ENCODE assay signal across 20 cellular contexts in the genomic region with DNA sequence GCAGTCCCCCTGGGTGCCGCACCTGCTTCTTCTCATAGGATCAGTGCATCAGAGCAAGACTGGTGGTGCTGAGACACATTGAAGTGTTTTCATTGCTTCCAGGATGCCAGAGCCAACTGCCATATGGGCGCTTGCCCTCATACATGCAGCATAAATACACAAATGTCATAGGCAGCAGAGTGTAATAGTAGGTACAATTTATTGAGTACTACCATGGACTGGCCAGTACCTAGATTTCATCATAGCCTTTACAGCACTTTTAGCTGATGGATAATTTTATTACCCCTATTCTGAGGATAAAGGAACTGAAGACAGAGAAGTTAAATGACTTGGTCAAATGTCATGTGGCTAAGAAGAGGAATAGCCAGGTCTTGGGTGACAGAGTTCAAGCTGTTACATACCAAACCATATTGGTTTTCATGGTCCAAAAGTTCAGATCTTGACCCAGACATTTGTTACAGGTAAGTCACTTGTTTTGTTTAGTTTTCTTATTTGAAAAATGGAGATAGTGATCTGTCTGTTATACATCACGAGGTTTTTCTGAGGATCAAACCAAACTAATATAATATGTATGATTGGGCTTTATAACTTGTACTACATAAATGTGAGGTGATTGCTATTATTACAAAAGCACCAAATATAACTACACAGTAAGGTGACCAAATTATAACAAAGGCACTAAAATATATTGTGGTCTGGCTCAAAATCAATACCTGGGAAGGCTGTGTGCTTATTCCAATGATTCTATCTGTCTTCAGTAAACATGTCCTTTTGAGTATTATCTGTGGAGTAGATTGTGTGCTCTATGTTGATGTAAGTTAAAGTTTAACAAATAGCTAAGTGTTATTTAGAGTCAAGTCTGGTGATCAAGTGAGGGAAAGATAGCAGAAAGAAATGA.
DNase-seq lines count a peak whose midpoint lies in the region; ATAC-seq, FAIRE-seq and TF ChIP-seq lines count a peak whose summit lies in the region.
"Had no signal": no experiment of that assay in that cellular context is flagged by ENCODE, and none has a peak within 500 bp of the region (broad histone marks: within the 10 kb centered on the region; RNA-seq: fewer than 3 reads in every experiment).

No MANE protein-coding gene starts in this region.

- FAIRE-seq in HepG2 (lab: Jason Lieb, UNC) = peak; percentile 62
- FAIRE-seq: D721Med, GM12892, H1, HTR-8/SVneo had no signal

- WGBS in HepG2 (ENCODE audit: low lambda C conversion rate) = 37% methylated on average over 3 of the region's 3 CpGs

- no peak overlapping the region for H3K4me3 ChIP-seq in HepG2 (replicated peaks in 1 of 3; ENCODE audit: insufficient read depth in 1 of 3, low read depth in 2 of 3, low read length in 3 of 3)
- H3K4me3 ChIP-seq: BLaER1 treated with 17β-estradiol and CSF1 and Interleukin-3, amounts not matched to agents 10 nM and 100 nM; HAP-1 had no signal

- ATAC-seq in HepG2 (peak; percentile 96), HG02938 (IDR thresholded peaks at IDR 0.05; ENCODE audit: unreplicated experiment) (no peak), GM21619 (IDR thresholded peaks at IDR 0.05; ENCODE audit: unreplicated experiment) (no peak)

- in situ Hi-C loops in G401 (cut with HindIII; ENCODE audit: low sequenced_read_pairs) = no loop called here
- in situ Hi-C loops in HepG2 (cut with HindIII; ENCODE audit: extremely low pct_ligation_motif_present, low pct_unique_long_range_greater_than_20kb) = no loop called here

- no peak overlapping the region for H3K9ac ChIP-seq in HepG2 (ENCODE audit: insufficient read depth, low read depth, low read length)
- H3K9ac ChIP-seq: BLaER1 treated with 17β-estradiol and CSF1 and Interleukin-3, amounts not matched to agents 10 nM and 100 nM had no signal

- no peak for TF ChIP-seq CTCF in 22Rv1 (IDR thresholded peaks at IDR 0.05)
- no peak for TF ChIP-seq CTCF in HepG2 (CRISPR knock-in tag; IDR thresholded peaks at IDR 0.05)

- no peaks in the 10 kb centered on the region for H3K36me3 ChIP-seq in HepG2 (replicated peaks in 1 of 2; ENCODE audit: control insufficient read depth in 1 of 2, insufficient read depth in 2 of 2, low read length in 2 of 2)
- H3K36me3 ChIP-seq: BLaER1 treated with 17β-estradiol and CSF1 and Interleukin-3, amounts not matched to agents 10 nM and 100 nM; HAP-1 had no signal

- no peak for TF ChIP-seq EP300 in HepG2 (IDR thresholded peaks at IDR 0.05; ENCODE audit: low read depth in 2 of 2, low read length in 2 of 2)
- no peak for TF ChIP-seq EP300 in HepG2 (CRISPR knock-in tag; IDR thresholded peaks at IDR 0.05; ENCODE audit: borderline replicate concordance)

- no peak for TF ChIP-seq POLR2A in HepG2 (IDR thresholded peaks at IDR 0.05; ENCODE audit: insufficient read depth in 1 of 2, low read depth in 2 of 2, low read length in 2 of 2)

- intact Hi-C loops in HepG2 (cut with micrococcal nuclease; ENCODE audit: unreplicated experiment) = no loop called here

- TF ChIP-seq RAD21 in HepG2 (CRISPR knock-in tag; IDR thresholded peaks at IDR 0.05) = no peak

- CTCF ChIA-PET in HepG2 (lab: Yijun Ruan, JAX; ENCODE audit: low intra/inter-chr PET ratio, low total read pairs) = no interaction called here

- H3K9me3 ChIP-seq in HepG2 (ENCODE audit: low read length) = no peaks in the 10 kb centered on the region
- H3K9me3 ChIP-seq: HAP-1 had no signal

- peaks cover 14% of the 10 kb centered on the region for H3K4me1 ChIP-seq in HepG2 (ENCODE audit: insufficient read depth, low read length)
- H3K4me1 ChIP-seq: HAP-1 had no signal

- DNase-seq in G401 (ENCODE audit: low spot score) (peak; percentile 61), cerebellum (ENCODE audit: low spot score) (peak; percentile 44), HepG2 (ENCODE audit: low spot score) (peak; percentile 37), NCI-H128 (lab: John Stamatoyannopoulos, UW; ENCODE audit: unreplicated experiment) (no peak), RKO (ENCODE audit: low spot score) (no peak)
- DNase-seq: ACHN; CD4-positive, alpha-beta T cell; DMS153; DMS79 treated with DMSO at 0.1 percent for 48 hours; EL; GDM1 had no signal

- no peaks in the 10 kb centered on the region for H3K27me3 ChIP-seq in HepG2 (ENCODE audit: control insufficient read depth in 1 of 2, insufficient read depth in 2 of 2, low read length in 2 of 2)
- H3K27me3 ChIP-seq: BLaER1 treated with 17β-estradiol and CSF1 and Interleukin-3, amounts not matched to agents 10 nM and 100 nM had no signal

- no peak overlapping the region for H2AFZ ChIP-seq in HepG2 (ENCODE audit: low read length)

- no peaks in the 10 kb centered on the region for H4K20me1 ChIP-seq in HepG2 (ENCODE audit: insufficient read depth, low read length)
- H4K20me1 ChIP-seq: BLaER1 treated with 17β-estradiol and CSF1 and Interleukin-3, amounts not matched to agents 10 nM and 100 nM had no signal

- H3K4me2 ChIP-seq in HepG2 (ENCODE audit: low read depth, low read length) = peak overlapping the region; percentile 7; the same call in 1 of the 2 replicates

- no peaks in the 10 kb centered on the region for H3K79me2 ChIP-seq in HepG2 (ENCODE audit: insufficient read depth, low read length)

- H3K27ac ChIP-seq in 22Rv1 (peak overlapping the region; percentile 46; the same call in 1 of the 2 replicates), HepG2 (ENCODE audit: extremely low read length, insufficient read depth, low read length) (no peak overlapping the region)
- H3K27ac ChIP-seq: BLaER1 treated with 17β-estradiol and CSF1 and Interleukin-3, amounts not matched to agents 10 nM and 100 nM had no signal

- POLR2A ChIA-PET in HepG2 (lab: Yijun Ruan, JAX) = no interaction called here

- BruUV-seq in HepG2 (replicated peaks; lab: Mats Ljungman, UMichigan) = no TSS peak

TF ChIP-seq in HepG2, 621 proteins besides CTCF, POLR2A, EP300 and RAD21 (continues in another document):
- TF ChIP-seq, protein P1, sequence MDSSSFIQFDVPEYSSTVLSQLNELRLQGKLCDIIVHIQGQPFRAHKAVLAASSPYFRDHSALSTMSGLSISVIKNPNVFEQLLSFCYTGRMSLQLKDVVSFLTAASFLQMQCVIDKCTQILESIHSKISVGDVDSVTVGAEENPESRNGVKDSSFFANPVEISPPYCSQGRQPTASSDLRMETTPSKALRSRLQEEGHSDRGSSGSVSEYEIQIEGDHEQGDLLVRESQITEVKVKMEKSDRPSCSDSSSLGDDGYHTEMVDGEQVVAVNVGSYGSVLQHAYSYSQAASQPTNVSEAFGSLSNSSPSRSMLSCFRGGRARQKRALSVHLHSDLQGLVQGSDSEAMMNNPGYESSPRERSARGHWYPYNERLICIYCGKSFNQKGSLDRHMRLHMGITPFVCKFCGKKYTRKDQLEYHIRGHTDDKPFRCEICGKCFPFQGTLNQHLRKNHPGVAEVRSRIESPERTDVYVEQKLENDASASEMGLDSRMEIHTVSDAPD (CRISPR knock-in tag; IDR thresholded peaks at IDR 0.05) = 0 out of 2 replicates have a peak, but pooled peaks have one; percentile 30
- TF ChIP-seq ZNF143 (CRISPR knock-in tag; IDR thresholded peaks at IDR 0.05) (no peak), MXI1 (IDR thresholded peaks at IDR 0.05; ENCODE audit: borderline replicate concordance, low read depth, low read length) (no peak), TBL1XR1 (IDR thresholded peaks at IDR 0.05; ENCODE audit: borderline replicate concordance, low read length, partially characterized antibody) (no peak), ONECUT2 (CRISPR knock-in tag; IDR thresholded peaks at IDR 0.05) (peak; percentile 68), SOX6 (IDR thresholded peaks at IDR 0.05) (no peak), SOX6 (CRISPR knock-in tag; IDR thresholded peaks at IDR 0.05) (peak; percentile 68; the same call in 1 of the 2 replicates), SAFB2 (CRISPR knock-in tag; IDR thresholded peaks at IDR 0.05; ENCODE audit: borderline replicate concordance, low read depth) (no peak), ARNTL (CRISPR knock-in tag; IDR thresholded peaks at IDR 0.05) (no peak), MTF1 (CRISPR knock-in tag; IDR thresholded peaks at IDR 0.05) (no peak), HNF4G (IDR thresholded peaks at IDR 0.05; ENCODE audit: borderline replicate concordance, low read depth, low read length) (0 out of 2 replicates have a peak, but pooled peaks have one; percentile 10), HNF4G (CRISPR knock-in tag; IDR thresholded peaks at IDR 0.05; ENCODE audit: borderline replicate concordance, low read depth) (no peak), IRF2 (CRISPR knock-in tag; IDR thresholded peaks at IDR 0.05) (no peak), ZNF230 (CRISPR knock-in tag; IDR thresholded peaks at IDR 0.05) (no peak), SP1 (IDR thresholded peaks at IDR 0.05) (no peak), SP1 (CRISPR knock-in tag; IDR thresholded peaks at IDR 0.05) (no peak), ESRRA (CRISPR knock-in tag; IDR thresholded peaks at IDR 0.05; ENCODE audit: low read depth) (no peak), PPARG (CRISPR knock-in tag; conservative IDR thresholded peaks at IDR 0.05) (no peak), RBM39 (IDR thresholded peaks at IDR 0.05; ENCODE audit: low read depth, low read length, poor library complexity, severe bottlenecking) (no peak), EZH2 (conservative IDR thresholded peaks at IDR 0.05; ENCODE audit: low read depth, low read length) (no peak), KLF6 (CRISPR knock-in tag; IDR thresholded peaks at IDR 0.05) (no peak), TBP (CRISPR knock-in tag; IDR thresholded peaks at IDR 0.05) (no peak), SOX5 (CRISPR knock-in tag; IDR thresholded peaks at IDR 0.05; ENCODE audit: borderline replicate concordance) (0 out of 2 replicates have a peak, but pooled peaks have one; percentile 12), CREM (IDR thresholded peaks at IDR 0.05) (0 out of 2 replicates have a peak, but pooled peaks have one; percentile 9), CREM (CRISPR knock-in tag; IDR thresholded peaks at IDR 0.05) (no peak), FOXM1 (CRISPR knock-in tag; IDR thresholded peaks at IDR 0.05) (no peak), CENPX (CRISPR knock-in tag; IDR thresholded peaks at IDR 0.05) (no peak), NFIB (CRISPR knock-in tag; IDR thresholded peaks at IDR 0.05; ENCODE audit: borderline replicate concordance) (no peak), FOXA1 (IDR thresholded peaks at IDR 0.05) (no peak), FOXA1 (CRISPR knock-in tag; IDR thresholded peaks at IDR 0.05) (0 out of 2 replicates have a peak, but pooled peaks have one; percentile 7)
- TF ChIP-seq, protein P2, sequence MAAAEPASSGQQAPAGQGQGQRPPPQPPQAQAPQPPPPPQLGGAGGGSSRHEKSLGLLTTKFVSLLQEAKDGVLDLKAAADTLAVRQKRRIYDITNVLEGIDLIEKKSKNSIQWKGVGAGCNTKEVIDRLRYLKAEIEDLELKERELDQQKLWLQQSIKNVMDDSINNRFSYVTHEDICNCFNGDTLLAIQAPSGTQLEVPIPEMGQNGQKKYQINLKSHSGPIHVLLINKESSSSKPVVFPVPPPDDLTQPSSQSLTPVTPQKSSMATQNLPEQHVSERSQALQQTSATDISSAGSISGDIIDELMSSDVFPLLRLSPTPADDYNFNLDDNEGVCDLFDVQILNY (CRISPR knock-in tag; conservative IDR thresholded peaks at IDR 0.05) = no peak

Comparison
In these comparisons a context has a peak if more than half of its experiments do, and no peak if none do; other contexts are left out.
1. DNase-seq: peak in G401 (single experiment), cerebellum (single experiment) and HepG2 (single experiment); none in NCI-H128 (single experiment) and RKO (single experiment).